In the genomic region with DNA sequence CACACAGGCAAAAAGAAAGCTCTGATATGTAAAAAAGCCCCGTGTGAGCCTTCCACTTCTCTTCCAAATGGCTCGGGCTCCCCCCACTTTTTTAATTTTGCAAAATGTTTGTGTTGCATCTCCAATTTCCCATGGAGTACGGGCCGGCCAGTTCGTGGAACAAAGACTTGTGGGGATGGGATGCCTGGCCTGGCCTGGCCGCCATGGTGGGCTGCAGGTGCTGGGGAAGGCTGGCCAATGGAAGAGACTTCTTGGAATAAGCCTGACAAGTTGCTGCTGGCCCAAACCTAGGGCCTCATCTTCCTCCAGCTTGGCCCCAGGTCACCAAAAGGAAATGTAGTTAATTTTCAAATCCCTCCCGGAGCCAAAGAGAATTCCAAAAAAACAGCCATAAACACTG, we compare ENCODE assay signal across 17 cellular contexts.
DNase-seq lines count a peak whose midpoint lies in the region; ATAC-seq and TF ChIP-seq lines count a peak whose summit lies in the region.
"Had no signal": no experiment of that assay in that cellular context is flagged by ENCODE, and none has a peak within 500 bp of the region (broad histone marks: within the 10 kb centered on the region; RNA-seq: fewer than 3 reads in every experiment).

No MANE protein-coding gene starts in this region.

- H3K4me1 Mint-ChIP-seq in activated T-cell treated with anti-CD3 and anti-CD28 coated beads, Interleukin-2, amount 50 U/mL, for 72 hours (ENCODE audit: low read depth), result no peaks in the 10 kb centered on the region
- H3K4me1 Mint-ChIP-seq: CD8-positive, alpha-beta memory T cell had no signal

- TF ChIP-seq CTCF in right atrium auricular region (IDR thresholded peaks at IDR 0.05) (no peak), sigmoid colon (IDR thresholded peaks at IDR 0.05) (no peak), left lung (IDR thresholded peaks at IDR 0.05) (no peak)

- no peak for TF ChIP-seq EP300 in sigmoid colon (IDR thresholded peaks at IDR 0.05)

- WGBS in sigmoid colon, 2 donors, result 75 to 77% methylated on average over 7 of the region's 7 CpGs
- 83 to 85% methylated on average over 7 of the region's 7 CpGs for WGBS in aorta, 2 donors

- H3K27ac Mint-ChIP-seq in activated T-cell treated with anti-CD3 and anti-CD28 coated beads, Interleukin-2, amount 50 U/mL, for 72 hours, result no peak overlapping the region
- H3K27ac Mint-ChIP-seq: CD8-positive, alpha-beta memory T cell; HFFc6 had no signal

- intact Hi-C loops in Right ventricle myocardium inferior (cut with DNase I), result no loop called here
- intact Hi-C loops in left ventricle myocardium superior (cut with micrococcal nuclease), result no loop called here
- intact Hi-C loops in sigmoid colon (cut with DNase I), result no loop called here
- intact Hi-C loops in aorta (cut with DNase I), result no loop called here
- intact Hi-C loops in left lung (cut with DNase I), result no loop called here

- H3K4me1 ChIP-seq in right atrium auricular region (peaks cover 0 to 21% of the 10 kb centered on the region in 2 donors), sigmoid colon (no peaks in the 10 kb centered on the region), aorta (ENCODE audit: control insufficient read depth in 1 of 2, insufficient read depth in 2 of 2, low read length in 2 of 2) (no peaks in the 10 kb centered on the region), left lung (peaks cover 0 to 8% of the 10 kb centered on the region in 2 donors)
- H3K4me1 ChIP-seq: BLaER1 had no signal

- peaks cover 16% of the 10 kb centered on the region for H3K27me3 Mint-ChIP-seq in activated T-cell treated with anti-CD3 and anti-CD28 coated beads, Interleukin-2, amount 50 U/mL, for 72 hours (ENCODE audit: low read depth)

- H3K9me3 ChIP-seq in right atrium auricular region (peaks cover 0 to 15% of the 10 kb centered on the region in 2 donors), sigmoid colon (peaks cover 0 to 8% (median 3%) of the 10 kb centered on the region in 4 donors), aorta (ENCODE audit: control insufficient read depth, low read length) (peaks cover 7% of the 10 kb centered on the region), left lung (peaks cover 0 to 19% of the 10 kb centered on the region in 2 donors)

- ATAC-seq in Right ventricle myocardium inferior (peak; percentile 26), left ventricle myocardium superior (peak; percentile 41), aorta (ENCODE audit: low FRiP score) (peak; percentile 12), left lung (no peak), HG03139 (IDR thresholded peaks at IDR 0.05; ENCODE audit: unreplicated experiment) (no peak)
- ATAC-seq in activated T-cell treated with anti-CD3 and anti-CD28 coated beads, Interleukin-2, amount 50 U/mL, for 72 hours (replicated peaks in 1 of 2), result no peak
- ATAC-seq: HepG2 had no signal

- no peak overlapping the region for H3K4me3 Mint-ChIP-seq in activated T-cell treated with anti-CD3 and anti-CD28 coated beads, Interleukin-2, amount 50 U/mL, for 72 hours
- H3K4me3 Mint-ChIP-seq: CD8-positive, alpha-beta memory T cell; HFFc6 had no signal

- H3K27me3 ChIP-seq in right atrium auricular region, result no peaks in the 10 kb centered on the region
- H3K27me3 ChIP-seq in sigmoid colon, result no peaks in the 10 kb centered on the region
- H3K27me3 ChIP-seq in aorta (ENCODE audit: control insufficient read depth in 1 of 2, insufficient read depth in 2 of 2, low read length in 1 of 2), result no peaks in the 10 kb centered on the region
- H3K27me3 ChIP-seq in left lung, result no peaks in the 10 kb centered on the region
- H3K27me3 ChIP-seq: BLaER1 had no signal

- H3K36me3 ChIP-seq in right atrium auricular region (no peaks in the 10 kb centered on the region), sigmoid colon (no peaks in the 10 kb centered on the region), aorta (ENCODE audit: control insufficient read depth in 1 of 2, insufficient read depth in 2 of 2, low read length in 1 of 2) (no peaks in the 10 kb centered on the region), left lung (no peaks in the 10 kb centered on the region)
- H3K36me3 ChIP-seq: BLaER1 had no signal

- TF ChIP-seq POLR2A in sigmoid colon (IDR thresholded peaks at IDR 0.05), result no peak

- H3K4me3 ChIP-seq in right atrium auricular region (no peak overlapping the region), sigmoid colon (no peak overlapping the region), aorta (ENCODE audit: low read length in 2 of 2) (no peak overlapping the region), left lung (no peak overlapping the region)
- H3K4me3 ChIP-seq: BLaER1 had no signal

- no peak for DNase-seq in Right ventricle myocardium inferior (ENCODE audit: missing footprints)
- no peak for DNase-seq in right atrium auricular region (ENCODE audit: low spot score)
- DNase-seq in left ventricle myocardium superior, result peak; percentile 38
- DNase-seq in sigmoid colon, result peak; percentile 83
- no peak for DNase-seq in aorta
- no peak for DNase-seq in left lung
- no peak for DNase-seq in activated T-cell treated with anti-CD3 and anti-CD28 coated beads, Interleukin-2, amount 50 U/mL, for 72 hours
- DNase-seq: Caco-2; CD8-positive, alpha-beta memory T cell; DND-41; GF-D8; HCEC 1CT; HFFc6 had no signal

- H3K9me3 Mint-ChIP-seq in activated T-cell treated with anti-CD3 and anti-CD28 coated beads, Interleukin-2, amount 50 U/mL, for 72 hours, result peaks cover 3 to 5% of the 10 kb centered on the region in 2 donors

- H3K36me3 Mint-ChIP-seq in activated T-cell treated with anti-CD3 and anti-CD28 coated beads, Interleukin-2, amount 50 U/mL, for 72 hours (ENCODE audit: insufficient read depth in 2 of 2), result peaks cover 0 to 2% of the 10 kb centered on the region in 2 donors
- H3K36me3 Mint-ChIP-seq: CD8-positive, alpha-beta memory T cell had no signal

- no peak overlapping the region for H3K27ac ChIP-seq in right atrium auricular region
- H3K27ac ChIP-seq in sigmoid colon, result peak overlapping the region in 3 of 4 donors; percentile 5 to 43 (median 27)
- no peak overlapping the region for H3K27ac ChIP-seq in aorta (ENCODE audit: low read depth in 1 of 2, low read length in 2 of 2)
- H3K27ac ChIP-seq in left lung, result no peak overlapping the region
- H3K27ac ChIP-seq: 22Rv1, BLaER1 had no signal

Comparison
In these comparisons a context has a peak if more than half of its experiments do, and no peak if none do; other contexts are left out.
1. DNase-seq: peak in left ventricle myocardium superior (single experiment) and sigmoid colon (single experiment); none in Right ventricle myocardium inferior (single experiment), right atrium auricular region (single experiment), aorta (0 of 2), left lung (0 of 2) and activated T-cell treated with anti-CD3 and anti-CD28 coated beads, Interleukin-2, amount 50 U/mL, for 72 hours (0 of 2).
2. ATAC-seq: peak in Right ventricle myocardium inferior (single experiment), left ventricle myocardium superior (single experiment) and aorta (single experiment); none in left lung (single experiment), activated T-cell treated with anti-CD3 and anti-CD28 coated beads, Interleukin-2, amount 50 U/mL, for 72 hours (0 of 2) and HG03139 (single experiment).
3. H3K27ac ChIP-seq: peak in sigmoid colon (3 of 4); none in right atrium auricular region (0 of 2), aorta (0 of 2) and left lung (0 of 2).